Comparison of ENCODE assay signal across 9 cellular contexts in the genomic region with DNA sequence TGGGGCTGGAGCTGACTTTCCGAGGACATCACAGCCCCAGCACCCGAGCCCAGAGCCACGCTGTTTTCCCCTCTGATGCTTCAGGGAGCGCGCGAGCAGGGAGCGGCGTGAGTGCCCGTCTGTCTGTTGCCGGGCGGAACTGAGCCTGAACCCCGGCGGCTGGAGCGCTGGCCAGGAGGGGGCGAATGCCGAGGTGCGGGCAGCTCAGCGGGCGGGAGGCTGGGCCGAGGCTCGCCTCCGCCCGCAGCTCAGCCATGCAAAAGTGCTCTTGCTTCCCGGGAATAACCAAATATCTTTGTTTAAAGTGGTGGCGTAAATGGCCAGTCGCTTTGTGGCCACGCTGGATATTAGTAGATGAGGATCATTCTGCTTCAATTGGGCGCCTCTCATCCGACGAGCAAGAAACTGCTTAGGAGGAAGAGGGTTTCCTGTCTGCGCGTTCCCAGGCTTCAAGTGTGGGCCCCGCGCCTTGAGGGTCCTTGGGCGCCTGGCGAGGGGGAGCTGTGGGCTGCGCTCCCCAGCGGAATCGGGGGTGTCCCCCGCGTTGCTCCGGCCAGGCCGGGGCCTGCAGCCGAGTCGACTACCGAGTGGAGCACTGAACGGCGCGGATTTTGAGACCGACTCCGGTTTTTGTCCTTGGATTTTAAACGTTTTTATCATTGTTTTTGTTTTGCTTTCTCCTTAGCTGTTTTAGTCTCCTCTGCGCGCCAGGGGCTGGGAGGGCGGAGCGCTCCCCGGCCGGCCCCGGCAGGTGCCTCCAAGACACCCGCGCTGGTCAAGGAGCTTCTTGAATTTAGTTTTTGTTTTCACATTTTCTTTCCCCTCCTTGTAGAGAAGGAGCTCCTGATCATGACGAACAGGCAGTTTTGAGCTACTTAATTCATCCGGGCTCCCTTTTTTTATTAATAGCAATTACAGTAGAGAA. TPM values are rescaled to one million over a fixed set of nuclear protein-coding genes. Genes with fewer than 3 reads are reported as not detected.
DNase-seq lines count a peak whose midpoint lies in the region; ATAC-seq lines count a peak whose summit lies in the region.
"Had no signal": no experiment of that assay in that cellular context is flagged by ENCODE, and none has a peak within 500 bp of the region (broad histone marks: within the 10 kb centered on the region; RNA-seq: fewer than 3 reads in every experiment).

No MANE protein-coding gene starts in this region.

- ATAC-seq in HG02852 (IDR thresholded peaks at IDR 0.05; ENCODE audit: unreplicated experiment), result no peak
- ATAC-seq in stimulated activated effector memory CD8-positive, alpha-beta T cell treated with anti-CD3 and anti-CD28 coated beads, Interleukin-12 subunit alpha, Interleukin-12 subunit beta, amount 100 ng/mL, for 72 hours, result no peak

- H3K9ac ChIP-seq in neuronal stem cell (ENCODE audit: low read depth, low read length, poor library complexity), result no peak overlapping the region

- H3K4me1 ChIP-seq in neuronal stem cell (ENCODE audit: control insufficient read depth in 2 of 2, insufficient read depth in 1 of 2, low read depth in 1 of 2, low read length in 2 of 2), result peaks cover 0 to 19% of the 10 kb centered on the region in 2 donors

- DNase-seq in stimulated activated CD4-positive, alpha-beta T cell treated with anti-CD3 and anti-CD28 coated beads, Interleukin-15, amount 100 ng/mL, for 24 hours, result peak; percentile 41
- DNase-seq in stimulated activated CD4-positive, alpha-beta T cell treated with anti-CD3 and anti-CD28 coated beads, Interleukin-2, amount 100 ng/mL, for 24 hours, result no peak
- DNase-seq in NCI-H510A (lab: John Stamatoyannopoulos, UW), result peak; percentile 79
- peak; percentile 35 for DNase-seq in dermis blood vessel endothelial cell
- DNase-seq in neuronal stem cell (ENCODE audit: low spot score), result peak; percentile 61
- DNase-seq in stimulated activated effector memory CD8-positive, alpha-beta T cell treated with anti-CD3 and anti-CD28 coated beads, Interleukin-12 subunit alpha, Interleukin-12 subunit beta, amount 100 ng/mL, for 72 hours (ENCODE audit: low spot score in 2 of 2), result no peak
- no peak for DNase-seq in stimulated activated CD4-positive, alpha-beta T cell treated with anti-CD3 and anti-CD28 coated beads, Interleukin-4, amount 100 ng/mL, for 1 hour

- peak overlapping the region; percentile 17 for H3K14ac ChIP-seq in neuronal stem cell (ENCODE audit: low read length)

- peaks cover 10% of the 10 kb centered on the region for H3K4me1 Mint-ChIP-seq in stimulated activated effector memory CD8-positive, alpha-beta T cell treated with anti-CD3 and anti-CD28 coated beads, Interleukin-12 subunit alpha, Interleukin-12 subunit beta, amount 100 ng/mL, for 72 hours

- peak overlapping the region; percentile 5 for H2AK5ac ChIP-seq in neuronal stem cell (ENCODE audit: low read depth, low read length)

- H2BK5ac ChIP-seq in neuronal stem cell (ENCODE audit: low read length), result no peak overlapping the region

- no peak overlapping the region for H3K27ac ChIP-seq in neuronal stem cell (replicated peaks; ENCODE audit: low read length)

- peak overlapping the region; percentile 67 for H2BK120ac ChIP-seq in neuronal stem cell (ENCODE audit: low read depth, low read length)

- H3K23ac ChIP-seq in neuronal stem cell (ENCODE audit: low read depth, low read length, poor library complexity), result no peak overlapping the region

- H3K4ac ChIP-seq in neuronal stem cell (ENCODE audit: low read length), result no peak overlapping the region

- H3K9me3 ChIP-seq in neuronal stem cell (replicated peaks in 1 of 2; ENCODE audit: control insufficient read depth in 2 of 2, insufficient read depth in 1 of 2, low read depth in 1 of 2, low read length in 2 of 2), result no peaks in the 10 kb centered on the region

- H2AFZ ChIP-seq in neuronal stem cell (ENCODE audit: low read length), result peak overlapping the region; percentile 68

- H3K9me3 Mint-ChIP-seq in stimulated activated effector memory CD8-positive, alpha-beta T cell treated with anti-CD3 and anti-CD28 coated beads, Interleukin-12 subunit alpha, Interleukin-12 subunit beta, amount 100 ng/mL, for 72 hours, result peaks cover 2% of the 10 kb centered on the region

- no peaks in the 10 kb centered on the region for H3K79me1 ChIP-seq in neuronal stem cell (ENCODE audit: low read depth, low read length)

- peaks cover 82 to 100% (median 100%) of the 10 kb centered on the region in 3 experiments for H3K27me3 ChIP-seq in neuronal stem cell (ENCODE audit: control insufficient read depth in 3 of 3, insufficient read depth in 3 of 3, low read depth in 1 of 3, low read length in 3 of 3)

- H3K4me2 ChIP-seq in neuronal stem cell (ENCODE audit: insufficient read depth, low read length, poor library complexity, severe bottlenecking), result peak overlapping the region; percentile 44

- no peaks in the 10 kb centered on the region for H3K36me3 ChIP-seq in neuronal stem cell (replicated peaks in 1 of 2; ENCODE audit: control insufficient read depth in 2 of 2, insufficient read depth in 2 of 2, low read length in 2 of 2)

- WGBS in neuronal stem cell (ENCODE audit: extremely low coverage in 2 of 2, insufficient read length in 2 of 2, insufficient replicate concordance in 1 of 2), 2 donors, result no CpG with 5 or more reads among the region's 63 CpGs

- H3K36me3 Mint-ChIP-seq in stimulated activated effector memory CD8-positive, alpha-beta T cell treated with anti-CD3 and anti-CD28 coated beads, Interleukin-12 subunit alpha, Interleukin-12 subunit beta, amount 100 ng/mL, for 72 hours, result no peaks in the 10 kb centered on the region

- no peak overlapping the region for H3K4me3 ChIP-seq in neuronal stem cell (ENCODE audit: low read length in 2 of 2)

- H3K18ac ChIP-seq in neuronal stem cell (ENCODE audit: low read length), result peak overlapping the region; percentile 86

- no peak overlapping the region for H3K27ac Mint-ChIP-seq in stimulated activated effector memory CD8-positive, alpha-beta T cell treated with anti-CD3 and anti-CD28 coated beads, Interleukin-12 subunit alpha, Interleukin-12 subunit beta, amount 100 ng/mL, for 72 hours

- H4K8ac ChIP-seq in neuronal stem cell (ENCODE audit: low read depth, low read length), result no peak overlapping the region

- peak overlapping the region; percentile 16 for H2BK12ac ChIP-seq in neuronal stem cell (ENCODE audit: low read length)

- no peak overlapping the region for H2BK15ac ChIP-seq in neuronal stem cell (ENCODE audit: low read length)

- no peak overlapping the region for H4K91ac ChIP-seq in neuronal stem cell (ENCODE audit: low read depth, low read length, poor library complexity)

- no peak overlapping the region for H3K4me3 Mint-ChIP-seq in stimulated activated effector memory CD8-positive, alpha-beta T cell treated with anti-CD3 and anti-CD28 coated beads, Interleukin-12 subunit alpha, Interleukin-12 subunit beta, amount 100 ng/mL, for 72 hours

RNA-seq across cellular contexts. Expression of gene NKX2-1, which starts 0.8 kb away (rescaled TPM):
- total RNA-seq in dermis blood vessel endothelial cell, result not detected in 2 replicates
- 0.10 TPM for polyA plus RNA-seq in neuronal stem cell (2013, experiment 1 of 2)
- polyA plus RNA-seq in neuronal stem cell (2013, experiment 2 of 2), result 0.03 TPM
- polyA plus RNA-seq: adipose tissue had no signal

Comparison
In these comparisons a context has a peak if more than half of its experiments do, and no peak if none do; other contexts are left out.
1. DNase-seq: peak in stimulated activated CD4-positive, alpha-beta T cell treated with anti-CD3 and anti-CD28 coated beads, Interleukin-15, amount 100 ng/mL, for 24 hours (single experiment), NCI-H510A (single experiment), dermis blood vessel endothelial cell (single experiment) and neuronal stem cell (single experiment); none in stimulated activated CD4-positive, alpha-beta T cell treated with anti-CD3 and anti-CD28 coated beads, Interleukin-2, amount 100 ng/mL, for 24 hours (0 of 2), stimulated activated effector memory CD8-positive, alpha-beta T cell treated with anti-CD3 and anti-CD28 coated beads, Interleukin-12 subunit alpha, Interleukin-12 subunit beta, amount 100 ng/mL, for 72 hours (0 of 2) and stimulated activated CD4-positive, alpha-beta T cell treated with anti-CD3 and anti-CD28 coated beads, Interleukin-4, amount 100 ng/mL, for 1 hour (single experiment).